ENCODE assay signal across 1 cellular context in the genomic region with DNA sequence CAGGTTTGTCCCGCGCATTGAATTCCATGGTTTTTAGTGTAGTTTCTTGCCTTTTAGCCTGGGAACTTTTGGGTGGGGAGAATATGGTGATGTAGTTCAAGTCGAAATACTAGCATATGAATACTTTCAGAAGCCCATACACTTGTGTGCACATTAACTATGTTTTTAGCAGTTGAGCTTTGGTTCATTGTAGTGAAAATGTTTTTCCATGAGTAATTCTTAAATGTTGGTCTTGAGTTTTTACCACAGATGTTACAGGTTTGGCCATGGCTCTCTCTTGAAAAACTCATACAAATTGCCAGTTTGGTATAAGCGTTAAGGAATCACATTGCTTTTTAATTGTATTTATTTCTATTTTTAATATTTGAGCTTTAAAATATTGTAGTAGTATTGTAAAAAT.
TF ChIP-seq lines count a peak whose summit lies in the region.

No MANE protein-coding gene starts in this region.

TF ChIP-seq in IMR-90, 13 proteins besides CTCF, POLR2A, EP300 and RAD21:
- no peak for TF ChIP-seq FOS (IDR thresholded peaks at IDR 0.05; ENCODE audit: low read depth, low read length)
- no peak for TF ChIP-seq MAZ (IDR thresholded peaks at IDR 0.05; ENCODE audit: borderline replicate concordance, low read depth, low read length)
- no peak for TF ChIP-seq SMC3 (IDR thresholded peaks at IDR 0.05; ENCODE audit: low read depth, low read length)
- TF ChIP-seq MAFK (IDR thresholded peaks at IDR 0.05; ENCODE audit: low read depth, low read length) = no peak
- TF ChIP-seq RCOR1 (IDR thresholded peaks at IDR 0.05; ENCODE audit: insufficient replicate concordance, low read length) = no peak
- TF ChIP-seq, protein P1, sequence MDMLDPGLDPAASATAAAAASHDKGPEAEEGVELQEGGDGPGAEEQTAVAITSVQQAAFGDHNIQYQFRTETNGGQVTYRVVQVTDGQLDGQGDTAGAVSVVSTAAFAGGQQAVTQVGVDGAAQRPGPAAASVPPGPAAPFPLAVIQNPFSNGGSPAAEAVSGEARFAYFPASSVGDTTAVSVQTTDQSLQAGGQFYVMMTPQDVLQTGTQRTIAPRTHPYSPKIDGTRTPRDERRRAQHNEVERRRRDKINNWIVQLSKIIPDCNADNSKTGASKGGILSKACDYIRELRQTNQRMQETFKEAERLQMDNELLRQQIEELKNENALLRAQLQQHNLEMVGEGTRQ (IDR thresholded peaks at IDR 0.05; ENCODE audit: low read depth, low read length) = no peak
- no peak for TF ChIP-seq MXI1 (IDR thresholded peaks at IDR 0.05; ENCODE audit: borderline replicate concordance, low read depth, low read length)
- TF ChIP-seq RFX5 (IDR thresholded peaks at IDR 0.05; ENCODE audit: low read depth, low read length) = no peak
